1 cellular context compared by ENCODE assay signal in genomic region chr1:209403921-209404320, GRCh38.
TF ChIP-seq lines count a peak whose summit lies in the region.

No MANE protein-coding gene starts in this region.

TF ChIP-seq in IMR-90, 13 proteins besides CTCF, POLR2A, EP300 and RAD21:
- no peak for TF ChIP-seq ELK1 (IDR thresholded peaks at IDR 0.05; ENCODE audit: borderline replicate concordance, low read depth, low read length)
